In the genomic region with DNA sequence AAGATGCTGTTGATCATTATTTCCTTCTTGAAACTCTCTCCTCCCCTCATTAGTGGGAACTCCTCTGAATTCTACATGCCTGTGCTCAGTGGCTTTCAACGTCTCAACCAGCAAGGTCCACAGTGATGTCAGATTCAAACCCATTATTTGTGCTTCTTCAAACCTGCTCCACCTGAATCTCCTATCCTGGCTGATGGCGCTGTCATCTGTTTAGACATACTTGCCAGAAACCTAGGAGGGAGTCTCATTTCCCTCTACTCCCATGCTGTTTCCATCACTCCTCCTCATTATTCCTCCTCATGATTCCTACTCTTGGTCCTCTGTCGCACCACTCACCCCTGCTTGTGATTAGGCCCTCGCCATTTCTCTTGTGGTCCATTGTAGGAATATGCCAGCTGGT, we compare ENCODE assay signal across 9 cellular contexts. TPM values are rescaled to one million over a fixed set of nuclear protein-coding genes. Genes with fewer than 3 reads are reported as not detected.
DNase-seq lines count a peak whose midpoint lies in the region; ATAC-seq and TF ChIP-seq lines count a peak whose summit lies in the region.
"Had no signal": no experiment of that assay in that cellular context is flagged by ENCODE, and none has a peak within 500 bp of the region (broad histone marks: within the 10 kb centered on the region; RNA-seq: fewer than 3 reads in every experiment).

No MANE protein-coding gene starts in this region.

- peaks cover 1% of the 10 kb centered on the region for H3K27me3 Mint-ChIP-seq in activated CD4-positive, alpha-beta T cell treated with anti-CD3 and anti-CD28 coated beads, Interleukin-2, amount 10 ng/mL, durations not matched to agents 24 days and 14 days
- H3K27me3 Mint-ChIP-seq in activated T-helper 2 cell treated with anti-CD3 and anti-CD28 coated beads, Interferon-gamma antibody, Interleukin-2, Interleukin-4, amounts not matched to agents 10 μg/mL and 5 μg/mL and 100 μg/mL, durations not matched to agents 14 hours and 24 hours and 36 hours (ENCODE audit: low read depth): no peaks in the 10 kb centered on the region

- H3K27me3 ChIP-seq in layer of hippocampus (ENCODE audit: control insufficient read depth, insufficient read depth, low read length): no peaks in the 10 kb centered on the region
- H3K27me3 ChIP-seq in stomach: no peaks in the 10 kb centered on the region

- no peak for TF ChIP-seq POLR2A in stomach (IDR thresholded peaks at IDR 0.05)

- WGBS in stomach, 5 donors: 74 to 86% (median 80%) methylated on average over 4 of the region's 4 CpGs

- peak overlapping the region; percentile 63 for H3K27ac ChIP-seq in layer of hippocampus (ENCODE audit: low read depth, low read length)
- peak overlapping the region in 4 of 5 donors; percentile 80 to 100 (median 88) for H3K27ac ChIP-seq in stomach

- no peaks in the 10 kb centered on the region for H3K36me3 ChIP-seq in stomach

- peak overlapping the region; percentile 27 for H3K27ac Mint-ChIP-seq in activated CD4-positive, alpha-beta T cell treated with anti-CD3 and anti-CD28 coated beads, Interleukin-2, amount 10 ng/mL, durations not matched to agents 24 days and 14 days
- peak overlapping the region; percentile 50 for H3K27ac Mint-ChIP-seq in activated T-helper 2 cell treated with anti-CD3 and anti-CD28 coated beads, Interferon-gamma antibody, Interleukin-2, Interleukin-4, amounts not matched to agents 10 μg/mL and 5 μg/mL and 100 μg/mL, durations not matched to agents 14 hours and 24 hours and 36 hours

- DNase-seq in activated CD4-positive, alpha-beta T cell treated with anti-CD3 and anti-CD28 coated beads, Interleukin-2, amount 10 ng/mL, durations not matched to agents 24 days and 14 days: no peak
- no peak for DNase-seq in activated CD4-positive, alpha-beta T cell treated with anti-CD3 and anti-CD28 coated beads, Interleukin-2, amount 50 U/mL, for 1 hour
- no peak for DNase-seq in activated T-helper 2 cell treated with anti-CD3 and anti-CD28 coated beads, Interferon-gamma antibody, Interleukin-2, Interleukin-4, amounts not matched to agents 10 μg/mL and 5 μg/mL and 100 μg/mL, durations not matched to agents 14 hours and 24 hours and 36 hours (ENCODE audit: low spot score)
- DNase-seq in stomach (no peak), ecto neural progenitor cell (ENCODE audit: low spot score) (no peak), hypothalamus (lab: John Stamatoyannopoulos, UW) (no peak)
- DNase-seq: retina had no signal

- H3K4me1 ChIP-seq in stomach: peaks cover 12 to 48% (median 35%) of the 10 kb centered on the region in 4 donors

- H3K36me3 Mint-ChIP-seq in activated CD4-positive, alpha-beta T cell treated with anti-CD3 and anti-CD28 coated beads, Interleukin-2, amount 10 ng/mL, durations not matched to agents 24 days and 14 days (ENCODE audit: low read depth): peaks cover 15% of the 10 kb centered on the region
- H3K36me3 Mint-ChIP-seq in activated T-helper 2 cell treated with anti-CD3 and anti-CD28 coated beads, Interferon-gamma antibody, Interleukin-2, Interleukin-4, amounts not matched to agents 10 μg/mL and 5 μg/mL and 100 μg/mL, durations not matched to agents 14 hours and 24 hours and 36 hours (ENCODE audit: low read depth): peaks cover 16% of the 10 kb centered on the region

- no peak for ATAC-seq in GM19395 (IDR thresholded peaks at IDR 0.05; ENCODE audit: unreplicated experiment)

- no peak overlapping the region for H3K4me3 ChIP-seq in stomach

- no peak for TF ChIP-seq EP300 in stomach (IDR thresholded peaks at IDR 0.05)

- peaks cover 37% of the 10 kb centered on the region for H3K4me1 Mint-ChIP-seq in activated CD4-positive, alpha-beta T cell treated with anti-CD3 and anti-CD28 coated beads, Interleukin-2, amount 10 ng/mL, durations not matched to agents 24 days and 14 days
- H3K4me1 Mint-ChIP-seq in activated T-helper 2 cell treated with anti-CD3 and anti-CD28 coated beads, Interferon-gamma antibody, Interleukin-2, Interleukin-4, amounts not matched to agents 10 μg/mL and 5 μg/mL and 100 μg/mL, durations not matched to agents 14 hours and 24 hours and 36 hours (ENCODE audit: low read depth): peaks cover 44% of the 10 kb centered on the region

- H3K9me3 ChIP-seq in stomach: no peaks in the 10 kb centered on the region

- H3K9me3 Mint-ChIP-seq in activated CD4-positive, alpha-beta T cell treated with anti-CD3 and anti-CD28 coated beads, Interleukin-2, amount 10 ng/mL, durations not matched to agents 24 days and 14 days: no peaks in the 10 kb centered on the region
- no peaks in the 10 kb centered on the region for H3K9me3 Mint-ChIP-seq in activated T-helper 2 cell treated with anti-CD3 and anti-CD28 coated beads, Interferon-gamma antibody, Interleukin-2, Interleukin-4, amounts not matched to agents 10 μg/mL and 5 μg/mL and 100 μg/mL, durations not matched to agents 14 hours and 24 hours and 36 hours

- no peak for TF ChIP-seq CTCF in stomach (IDR thresholded peaks at IDR 0.05)

- intact Hi-C loops in activated CD4-positive, alpha-beta T cell treated with anti-CD3 and anti-CD28 coated beads, Interleukin-2, amount 10 ng/mL, durations not matched to agents 24 days and 14 days (cut with micrococcal nuclease): no loop called here
- intact Hi-C loops in activated T-helper 2 cell treated with anti-CD3 and anti-CD28 coated beads, Interferon-gamma antibody, Interleukin-2, Interleukin-4, amounts not matched to agents 10 μg/mL and 5 μg/mL and 100 μg/mL, durations not matched to agents 14 hours and 24 hours and 36 hours (cut with micrococcal nuclease): no loop called here
- intact Hi-C loops in stomach (cut with DNase I; ENCODE audit: low total_unique reads): no loop called here

- H3K4me3 Mint-ChIP-seq in activated CD4-positive, alpha-beta T cell treated with anti-CD3 and anti-CD28 coated beads, Interleukin-2, amount 10 ng/mL, durations not matched to agents 24 days and 14 days: peak overlapping the region; percentile 47
- H3K4me3 Mint-ChIP-seq in activated T-helper 2 cell treated with anti-CD3 and anti-CD28 coated beads, Interferon-gamma antibody, Interleukin-2, Interleukin-4, amounts not matched to agents 10 μg/mL and 5 μg/mL and 100 μg/mL, durations not matched to agents 14 hours and 24 hours and 36 hours (ENCODE audit: low read depth): peak overlapping the region; percentile 0

RNA-seq across cellular contexts. Expression of gene LPIN2, which starts 2.9 kb away (rescaled TPM):
- total RNA-seq in activated CD4-positive, alpha-beta T cell treated with anti-CD3 and anti-CD28 coated beads, Interleukin-2, amount 10 ng/mL, durations not matched to agents 24 days and 14 days: 111 and 118 TPM in 2 replicates
- 87.9 and 95.9 TPM in 2 replicates for total RNA-seq in activated T-helper 2 cell treated with anti-CD3 and anti-CD28 coated beads, Interferon-gamma antibody, Interleukin-2, Interleukin-4, amounts not matched to agents 10 μg/mL and 5 μg/mL and 100 μg/mL, durations not matched to agents 14 hours and 24 hours and 36 hours
- 10 to 100 TPM in 4 of 5 donors, 1 to 10 TPM in 1; 9.3 to 86.8 (median 13.4) TPM for total RNA-seq in stomach
- 10 to 100 TPM in 2 of 3 donors, 1 to 10 TPM in 1; 4.0 to 42.8 (median 12.5) TPM for polyA plus RNA-seq in stomach
